ENCODE assay signal across 15 cellular contexts in the genomic region with DNA sequence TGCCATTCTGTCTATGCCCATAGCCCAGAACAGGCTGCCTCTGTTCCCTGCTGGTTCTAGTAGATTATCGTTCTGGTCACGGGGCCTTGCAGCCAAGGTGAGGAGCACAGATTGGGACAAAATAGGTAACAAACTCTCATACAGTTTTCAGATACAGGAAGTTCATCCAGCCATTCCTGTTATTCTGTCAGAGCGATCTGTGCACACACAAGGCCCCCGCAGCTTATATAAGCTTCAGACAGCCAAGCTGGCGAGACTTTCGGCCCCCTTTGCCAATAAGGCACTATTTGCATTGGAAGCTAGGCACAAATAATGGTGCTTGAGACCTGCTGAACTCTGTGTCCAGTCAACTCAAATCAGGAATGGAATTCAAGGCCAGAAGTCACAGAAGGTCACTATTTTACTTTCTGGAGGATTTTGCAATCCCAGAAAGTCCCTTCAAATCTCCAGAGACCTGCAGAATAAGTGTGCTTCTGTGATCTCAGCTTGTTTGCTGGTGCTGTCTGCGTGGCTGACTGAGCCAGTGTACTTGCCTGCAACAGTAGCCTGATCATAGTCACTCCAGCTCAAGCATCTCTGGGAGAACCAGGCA.
DNase-seq lines count a peak whose midpoint lies in the region; ATAC-seq, FAIRE-seq and TF ChIP-seq lines count a peak whose summit lies in the region.
"Had no signal": no experiment of that assay in that cellular context is flagged by ENCODE, and none has a peak within 500 bp of the region (broad histone marks: within the 10 kb centered on the region; RNA-seq: fewer than 3 reads in every experiment).

No MANE protein-coding gene starts in this region.

- TF ChIP-seq RAD21 in HepG2 (CRISPR knock-in tag; IDR thresholded peaks at IDR 0.05) = no peak

- H3K27ac Mint-ChIP-seq in natural killer cell treated with Interleukin-12 subunit alpha and Interleukin-12 subunit beta and Interleukin-15 and Interleukin-18, amount 100 ng/mL, for 72 hours = no peak overlapping the region
- H3K27ac Mint-ChIP-seq: activated CD8-positive, alpha-beta T cell treated with anti-CD3 and anti-CD28 coated beads for 36 hours; CD4-positive, alpha-beta memory T cell had no signal

- no peak overlapping the region for H3K9ac ChIP-seq in HepG2 (ENCODE audit: insufficient read depth, low read depth, low read length)

- no peaks in the 10 kb centered on the region for H3K4me1 Mint-ChIP-seq in natural killer cell treated with Interleukin-12 subunit alpha and Interleukin-12 subunit beta and Interleukin-15 and Interleukin-18, amount 100 ng/mL, for 72 hours (ENCODE audit: low read depth in 2 of 2)

- no peaks in the 10 kb centered on the region for H3K36me3 Mint-ChIP-seq in natural killer cell treated with Interleukin-12 subunit alpha and Interleukin-12 subunit beta and Interleukin-15 and Interleukin-18, amount 100 ng/mL, for 72 hours
- H3K36me3 Mint-ChIP-seq: CD4-positive, alpha-beta memory T cell had no signal

- ATAC-seq in HepG2 = peak; percentile 95
- ATAC-seq in aorta (ENCODE audit: low FRiP score) = peak; percentile 74
- no peak for ATAC-seq in natural killer cell treated with Interleukin-12 subunit alpha and Interleukin-12 subunit beta and Interleukin-15 and Interleukin-18, amount 100 ng/mL, for 72 hours
- no peak for ATAC-seq in GM21825 (IDR thresholded peaks at IDR 0.05; ENCODE audit: unreplicated experiment)
- ATAC-seq: activated CD8-positive, alpha-beta T cell treated with anti-CD3 and anti-CD28 coated beads for 36 hours had no signal

- CTCF ChIA-PET in HepG2 (lab: Yijun Ruan, JAX; ENCODE audit: low intra/inter-chr PET ratio, low total read pairs) = no interaction called here

- peak overlapping the region in 1 of 3 experiments; percentile 37; a peak in 2 of 6 replicates for H3K4me3 ChIP-seq in HepG2 (replicated peaks in 1 of 3; ENCODE audit: insufficient read depth in 1 of 3, low read depth in 2 of 3, low read length in 3 of 3)
- no peak overlapping the region for H3K4me3 ChIP-seq in aorta (ENCODE audit: low read length in 2 of 2)
- H3K4me3 ChIP-seq: SK-N-MC had no signal

- H2AFZ ChIP-seq in HepG2 (ENCODE audit: low read length) = no peak overlapping the region

- H3K36me3 ChIP-seq in HepG2 (replicated peaks in 1 of 2; ENCODE audit: control insufficient read depth in 1 of 2, insufficient read depth in 2 of 2, low read length in 2 of 2) (no peaks in the 10 kb centered on the region), aorta (ENCODE audit: control insufficient read depth in 1 of 2, insufficient read depth in 2 of 2, low read length in 1 of 2) (no peaks in the 10 kb centered on the region)

- no peaks in the 10 kb centered on the region for H3K9me3 Mint-ChIP-seq in natural killer cell treated with Interleukin-12 subunit alpha and Interleukin-12 subunit beta and Interleukin-15 and Interleukin-18, amount 100 ng/mL, for 72 hours
- H3K9me3 Mint-ChIP-seq: activated CD8-positive, alpha-beta T cell treated with anti-CD3 and anti-CD28 coated beads for 36 hours; CD4-positive, alpha-beta memory T cell had no signal

- POLR2A ChIA-PET in HepG2 (lab: Yijun Ruan, JAX) = interaction anchor here (0.5 to 2.5 kb wide), 8 partner anchors 10 to 138 kb away, joined by 3 to 16 read pairs (median 3); a partner anchor contains a TSS

- intact Hi-C loops in HepG2 (cut with micrococcal nuclease; ENCODE audit: unreplicated experiment) = no loop called here
- intact Hi-C loops in aorta (cut with DNase I) = loop anchor here in 1 of 2 donors (5.0 kb wide), 1 partner anchor 108 kb away; no protein-coding TSS in a partner anchor

- 0% methylated on average over 6 of the region's 7 CpGs for WGBS in HepG2 (ENCODE audit: low lambda C conversion rate)
- WGBS in aorta, 2 donors = 4 to 7% methylated on average over 7 of the region's 7 CpGs

- in situ Hi-C loops in HepG2 (cut with HindIII; ENCODE audit: extremely low pct_ligation_motif_present, low pct_unique_long_range_greater_than_20kb) = loop anchor here (10.0 kb wide), 1 partner anchor 106 kb away; a partner anchor contains a TSS

- no peak; a peak in 1 of 4 replicates for TF ChIP-seq POLR2A in HepG2 (IDR thresholded peaks at IDR 0.05; ENCODE audit: insufficient read depth in 1 of 2, low read depth in 2 of 2, low read length in 2 of 2)

- H3K27me3 Mint-ChIP-seq in natural killer cell treated with Interleukin-12 subunit alpha and Interleukin-12 subunit beta and Interleukin-15 and Interleukin-18, amount 100 ng/mL, for 72 hours = peaks cover 0 to 4% of the 10 kb centered on the region in 2 donors
- H3K27me3 Mint-ChIP-seq: activated CD8-positive, alpha-beta T cell treated with anti-CD3 and anti-CD28 coated beads for 36 hours; CD4-positive, alpha-beta memory T cell had no signal

- peak; percentile 98 for FAIRE-seq in HepG2 (lab: Jason Lieb, UNC)
- FAIRE-seq: kidney, TTC549 had no signal

- BruUV-seq in HepG2 (replicated peaks; lab: Mats Ljungman, UMichigan) = no TSS peak

- peaks cover 42% of the 10 kb centered on the region for H3K4me1 ChIP-seq in HepG2 (ENCODE audit: insufficient read depth, low read length)
- H3K4me1 ChIP-seq in aorta (ENCODE audit: control insufficient read depth in 1 of 2, insufficient read depth in 2 of 2, low read length in 2 of 2) = no peaks in the 10 kb centered on the region

- TF ChIP-seq CTCF in HepG2 (CRISPR knock-in tag; IDR thresholded peaks at IDR 0.05) = no peak

- H3K27me3 ChIP-seq in HepG2 (ENCODE audit: control insufficient read depth in 1 of 2, insufficient read depth in 2 of 2, low read length in 2 of 2) (no peaks in the 10 kb centered on the region), aorta (ENCODE audit: control insufficient read depth in 1 of 2, insufficient read depth in 2 of 2, low read length in 1 of 2) (no peaks in the 10 kb centered on the region)

- H3K4me2 ChIP-seq in HepG2 (ENCODE audit: low read depth, low read length) = peak overlapping the region; percentile 63

- no peak overlapping the region for H3K4me3 Mint-ChIP-seq in natural killer cell treated with Interleukin-12 subunit alpha and Interleukin-12 subunit beta and Interleukin-15 and Interleukin-18, amount 100 ng/mL, for 72 hours
- H3K4me3 Mint-ChIP-seq: activated CD8-positive, alpha-beta T cell treated with anti-CD3 and anti-CD28 coated beads for 36 hours had no signal

- H3K79me2 ChIP-seq in HepG2 (ENCODE audit: insufficient read depth, low read length) = no peaks in the 10 kb centered on the region

- no peaks in the 10 kb centered on the region for H3K9me3 ChIP-seq in HepG2 (ENCODE audit: low read length)
- no peaks in the 10 kb centered on the region for H3K9me3 ChIP-seq in aorta (ENCODE audit: control insufficient read depth, low read length)

- H4K20me1 ChIP-seq in HepG2 (ENCODE audit: insufficient read depth, low read length) = no peaks in the 10 kb centered on the region

- H3K27ac ChIP-seq in HepG2 (ENCODE audit: extremely low read length, insufficient read depth, low read length) (peak overlapping the region; percentile 26), aorta (ENCODE audit: low read depth in 1 of 2, low read length in 2 of 2) (peak overlapping the region in 1 of 2 donors; percentile 29)
- H3K27ac ChIP-seq: 22Rv1, SK-N-MC had no signal

- DNase-seq in NCI-H1694 treated with DMSO at 0.1 percent for 48 hours (lab: John Stamatoyannopoulos, UW) (peak; percentile 60), NCI-H1694 (lab: John Stamatoyannopoulos, UW) (no peak), fibroblast of gingiva (ENCODE audit: low read depth) (peak; percentile 77), HepG2 (ENCODE audit: low spot score) (peak; percentile 91), aorta (no peak)
- no peak for DNase-seq in natural killer cell treated with Interleukin-12 subunit alpha and Interleukin-12 subunit beta and Interleukin-15 and Interleukin-18, amount 100 ng/mL, for 72 hours (ENCODE audit: low spot score)
- no peak for DNase-seq in stimulated activated CD8-positive, alpha-beta memory T cell treated with anti-CD3 and anti-CD28 coated beads, Interleukin-4, amount 100 ng/mL, for 48 hours
- DNase-seq: activated CD8-positive, alpha-beta T cell treated with anti-CD3 and anti-CD28 coated beads for 36 hours; CD4-positive, alpha-beta memory T cell; kidney; MV-4-11 had no signal

- TF ChIP-seq EP300 in HepG2 (IDR thresholded peaks at IDR 0.05; ENCODE audit: low read depth in 2 of 2, low read length in 2 of 2) (peak; percentile 47 to 81; a peak in 1 of 4 replicates), HepG2 (CRISPR knock-in tag; IDR thresholded peaks at IDR 0.05; ENCODE audit: borderline replicate concordance) (peak; percentile 57; the same call in 1 of the 2 replicates)

Comparison
In these comparisons a context has a peak if more than half of its experiments do, and no peak if none do; other contexts are left out.
1. DNase-seq: peak in NCI-H1694 treated with DMSO at 0.1 percent for 48 hours (single experiment), fibroblast of gingiva (single experiment) and HepG2 (single experiment); none in NCI-H1694 (single experiment), aorta (0 of 2), natural killer cell treated with Interleukin-12 subunit alpha and Interleukin-12 subunit beta and Interleukin-15 and Interleukin-18, amount 100 ng/mL, for 72 hours (single experiment) and stimulated activated CD8-positive, alpha-beta memory T cell treated with anti-CD3 and anti-CD28 coated beads, Interleukin-4, amount 100 ng/mL, for 48 hours (single experiment).
2. ATAC-seq: peak in HepG2 (single experiment) and aorta (single experiment); none in natural killer cell treated with Interleukin-12 subunit alpha and Interleukin-12 subunit beta and Interleukin-15 and Interleukin-18, amount 100 ng/mL, for 72 hours (0 of 2) and GM21825 (single experiment).